Comparison of ENCODE assay signal across 1 cellular context in the genomic region with DNA sequence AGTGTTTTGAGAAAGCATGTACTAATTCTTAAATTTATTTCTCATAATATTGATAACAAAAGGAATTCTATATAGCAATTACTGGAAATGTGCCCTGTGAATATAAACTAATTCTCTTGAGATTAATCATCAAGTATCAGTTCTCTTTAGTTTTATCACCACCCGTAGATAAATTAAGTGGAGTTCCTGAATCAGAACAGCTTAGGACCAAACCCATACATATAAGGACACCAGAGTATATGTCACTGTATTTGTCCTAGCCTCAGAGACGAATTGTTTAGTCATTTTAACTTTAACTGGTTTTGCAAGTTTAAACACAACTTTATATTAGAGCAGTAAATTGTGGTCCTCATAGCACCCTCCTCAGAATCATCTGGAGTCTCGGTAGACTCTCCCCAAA.
TF ChIP-seq lines count a peak whose summit lies in the region.

No MANE protein-coding gene starts in this region.

TF ChIP-seq in HepG2, 621 proteins besides CTCF, POLR2A, EP300 and RAD21 (continued from another document):
- no peak for TF ChIP-seq ZNF749 (CRISPR knock-in tag; IDR thresholded peaks at IDR 0.05; ENCODE audit: borderline replicate concordance)
- TF ChIP-seq NR2F1 (CRISPR knock-in tag; IDR thresholded peaks at IDR 0.05), result no peak
- TF ChIP-seq, protein P1, sequence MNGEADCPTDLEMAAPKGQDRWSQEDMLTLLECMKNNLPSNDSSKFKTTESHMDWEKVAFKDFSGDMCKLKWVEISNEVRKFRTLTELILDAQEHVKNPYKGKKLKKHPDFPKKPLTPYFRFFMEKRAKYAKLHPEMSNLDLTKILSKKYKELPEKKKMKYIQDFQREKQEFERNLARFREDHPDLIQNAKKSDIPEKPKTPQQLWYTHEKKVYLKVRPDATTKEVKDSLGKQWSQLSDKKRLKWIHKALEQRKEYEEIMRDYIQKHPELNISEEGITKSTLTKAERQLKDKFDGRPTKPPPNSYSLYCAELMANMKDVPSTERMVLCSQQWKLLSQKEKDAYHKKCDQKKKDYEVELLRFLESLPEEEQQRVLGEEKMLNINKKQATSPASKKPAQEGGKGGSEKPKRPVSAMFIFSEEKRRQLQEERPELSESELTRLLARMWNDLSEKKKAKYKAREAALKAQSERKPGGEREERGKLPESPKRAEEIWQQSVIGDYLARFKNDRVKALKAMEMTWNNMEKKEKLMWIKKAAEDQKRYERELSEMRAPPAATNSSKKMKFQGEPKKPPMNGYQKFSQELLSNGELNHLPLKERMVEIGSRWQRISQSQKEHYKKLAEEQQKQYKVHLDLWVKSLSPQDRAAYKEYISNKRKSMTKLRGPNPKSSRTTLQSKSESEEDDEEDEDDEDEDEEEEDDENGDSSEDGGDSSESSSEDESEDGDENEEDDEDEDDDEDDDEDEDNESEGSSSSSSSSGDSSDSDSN (CRISPR knock-in tag; IDR thresholded peaks at IDR 0.05), result no peak
- no peak for TF ChIP-seq ATM (IDR thresholded peaks at IDR 0.05; ENCODE audit: borderline replicate concordance)
- TF ChIP-seq NRL (CRISPR knock-in tag; IDR thresholded peaks at IDR 0.05; ENCODE audit: borderline replicate concordance), result no peak
